ENCODE assay signal across 2 cellular contexts in genomic region chr20:61628480-61628879, GRCh38.
TF ChIP-seq lines count a peak whose summit lies in the region.

No MANE protein-coding gene starts in this region.

TF ChIP-seq in IMR-90, 13 proteins besides CTCF, POLR2A, EP300 and RAD21:
- TF ChIP-seq RCOR1 (IDR thresholded peaks at IDR 0.05; ENCODE audit: insufficient replicate concordance, low read length) (no peak), CEBPB (IDR thresholded peaks at IDR 0.05; ENCODE audit: low read depth, low read length) (no peak), MAFK (IDR thresholded peaks at IDR 0.05; ENCODE audit: low read depth, low read length) (no peak), RFX5 (IDR thresholded peaks at IDR 0.05; ENCODE audit: low read depth, low read length) (no peak), FOS (IDR thresholded peaks at IDR 0.05; ENCODE audit: low read depth, low read length) (no peak), NFE2L2 (IDR thresholded peaks at IDR 0.05; ENCODE audit: low read depth, low read length) (no peak), MAZ (IDR thresholded peaks at IDR 0.05; ENCODE audit: borderline replicate concordance, low read depth, low read length) (no peak)

TF ChIP-seq in H1, 55 proteins besides CTCF, POLR2A, EP300 and RAD21:
- TF ChIP-seq TCF12 (IDR thresholded peaks at IDR 0.05; ENCODE audit: low read depth, low read length): no peak
- no peak for TF ChIP-seq E2F6 (IDR thresholded peaks at IDR 0.05)
- no peak for TF ChIP-seq SIN3A (conservative IDR thresholded peaks at IDR 0.05 in 1 of 2, IDR thresholded peaks at IDR 0.05 in 1 of 2; ENCODE audit: low read depth in 1 of 2, low read length in 2 of 2)
- no peak for TF ChIP-seq MAFK (IDR thresholded peaks at IDR 0.05; ENCODE audit: low read depth, low read length)
- no peak for TF ChIP-seq SP2 (IDR thresholded peaks at IDR 0.05; ENCODE audit: low read length)
- TF ChIP-seq ATF3 (IDR thresholded peaks at IDR 0.05; ENCODE audit: insufficient read depth, low read depth, low read length): no peak
- TF ChIP-seq GTF2F1 (IDR thresholded peaks at IDR 0.05; ENCODE audit: borderline replicate concordance, low read depth, low read length): no peak
- no peak for TF ChIP-seq EZH2 (IDR thresholded peaks at IDR 0.05; ENCODE audit: low read depth, low read length, severe bottlenecking)
- TF ChIP-seq JUN (IDR thresholded peaks at IDR 0.05; ENCODE audit: low read depth, low read length): no peak
- no peak for TF ChIP-seq CBX5 (IDR thresholded peaks at IDR 0.05; ENCODE audit: low read depth, low read length)
- TF ChIP-seq CTBP2 (IDR thresholded peaks at IDR 0.05; ENCODE audit: borderline replicate concordance, insufficient read depth, insufficient read length, low read length): no peak
- TF ChIP-seq NRF1 (IDR thresholded peaks at IDR 0.05; ENCODE audit: low read depth, low read length): no peak
- TF ChIP-seq NANOG (IDR thresholded peaks at IDR 0.05; ENCODE audit: insufficient read depth, low read depth, low read length, poor library complexity, severe bottlenecking): no peak
- TF ChIP-seq SAP30 (IDR thresholded peaks at IDR 0.05; ENCODE audit: insufficient read depth, insufficient replicate concordance, low read length): no peak
- TF ChIP-seq POU5F1 (IDR thresholded peaks at IDR 0.05; ENCODE audit: low read depth, low read length): no peak
- no peak for TF ChIP-seq USF2 (IDR thresholded peaks at IDR 0.05; ENCODE audit: low read length)
- TF ChIP-seq BRCA1 (IDR thresholded peaks at IDR 0.05; ENCODE audit: low read depth, low read length): no peak
